8 cellular contexts compared by ENCODE assay signal in genomic region chr16:29157051-29157923, GRCh38.
DNase-seq lines count a peak whose midpoint lies in the region; ATAC-seq, FAIRE-seq and TF ChIP-seq lines count a peak whose summit lies in the region.
"Not testable (repeated sequence)": the region's sequence is repeated elsewhere in the genome, so short reads cannot be mapped to it uniquely, and the experiment has no call there.

No MANE protein-coding gene starts in this region.

- DNase-seq in DMS53 (lab: John Stamatoyannopoulos, UW), result peak; percentile 28
- DNase-seq in LoVo (ENCODE audit: low spot score), result peak; percentile 35
- DNase-seq in T-helper 2 cell treated with Interferon-gamma antibody and Interleukin-4, amounts not matched to agents 5 μg/mL and 100 μg/mL, for 36 hours (ENCODE audit: low spot score); esophagus muscularis mucosa (ENCODE audit: extremely low spot score); keratinocyte (ENCODE audit: low read depth, low spot score); omental fat pad (ENCODE audit: low spot score); transverse colon: not testable (repeated sequence)
- DNase-seq in astrocyte of the spinal cord (ENCODE audit: low read depth, low spot score), result peak; percentile 96

- peak; percentile 36 for FAIRE-seq in keratinocyte (lab: Jason Lieb, UNC)

- not testable (repeated sequence) for H3K4me2 ChIP-seq in keratinocyte (ENCODE audit: control insufficient read depth, extremely low read depth, insufficient read depth, low read depth, low read length)

- H3K27ac ChIP-seq in esophagus muscularis mucosa (replicated peaks in 1 of 4) (peak overlapping the region; percentile 62 to 80 (median 71)), transverse colon (peak overlapping the region; percentile 62 to 78 (median 70))
- not testable (repeated sequence) for H3K27ac ChIP-seq in keratinocyte (ENCODE audit: control insufficient read depth, insufficient read depth, low read length)

- not testable (repeated sequence) for H3K4me3 ChIP-seq in astrocyte of the spinal cord (ENCODE audit: low read depth, low read length); keratinocyte (ENCODE audit: control insufficient read depth in 2 of 3, extremely low read depth in 1 of 3, insufficient read depth in 2 of 3, low read depth in 1 of 3, low read length in 3 of 3); transverse colon
- H3K4me3 ChIP-seq in esophagus muscularis mucosa, result peak overlapping the region in 1 of 4 donors; percentile 3

- intact Hi-C loops in esophagus muscularis mucosa (cut with DNase I); transverse colon (cut with DNase I; ENCODE audit: low total_unique reads): not testable (repeated sequence)

- ATAC-seq in omental fat pad (ENCODE audit: low FRiP score), result peak; percentile 80

- H3K4me3 Mint-ChIP-seq in T-helper 2 cell treated with Interferon-gamma antibody and Interleukin-4, amounts not matched to agents 5 μg/mL and 100 μg/mL, for 36 hours, result not testable (repeated sequence)

- not testable (repeated sequence) for H3K36me3 ChIP-seq in esophagus muscularis mucosa; keratinocyte (ENCODE audit: control insufficient read depth in 2 of 2, extremely low read depth in 1 of 2, insufficient read depth in 2 of 2, low read length in 2 of 2); transverse colon

- not testable (repeated sequence) for H3K9ac ChIP-seq in keratinocyte (ENCODE audit: control insufficient read depth, extremely low read depth, insufficient read depth, low read length)

- not testable (repeated sequence) for H4K20me1 ChIP-seq in keratinocyte (ENCODE audit: control insufficient read depth, extremely low read depth, insufficient read depth, low read length)

- TF ChIP-seq POLR2A in esophagus muscularis mucosa (IDR thresholded peaks at IDR 0.05; ENCODE audit: low read depth); transverse colon (IDR thresholded peaks at IDR 0.05): not testable (repeated sequence)

- not testable (repeated sequence) for H3K27me3 Mint-ChIP-seq in T-helper 2 cell treated with Interferon-gamma antibody and Interleukin-4, amounts not matched to agents 5 μg/mL and 100 μg/mL, for 36 hours (ENCODE audit: low read depth)

- H3K4me1 Mint-ChIP-seq in T-helper 2 cell treated with Interferon-gamma antibody and Interleukin-4, amounts not matched to agents 5 μg/mL and 100 μg/mL, for 36 hours (ENCODE audit: low read depth), result peaks cover 15% of the 10 kb centered on the region

- not testable (repeated sequence) for H2AFZ ChIP-seq in keratinocyte (ENCODE audit: control insufficient read depth, low read length)

- not testable (repeated sequence) for H3K27me3 ChIP-seq in esophagus muscularis mucosa; keratinocyte (ENCODE audit: control insufficient read depth, extremely low read depth, insufficient read depth, low read length); transverse colon

- H3K79me2 ChIP-seq in keratinocyte (ENCODE audit: control insufficient read depth, insufficient read depth, low read length), result not testable (repeated sequence)

- dilution Hi-C loops in keratinocyte (cut with MboI; ENCODE audit: extremely low pct_ligation_motif_present, low sequenced_read_pairs), result not testable (repeated sequence)

- in situ Hi-C loops in astrocyte of the spinal cord (cut with HindIII; ENCODE audit: low sequenced_read_pairs); transverse colon (cut with MboI; ENCODE audit: low pct_ligation_motif_present in 1 of 4, low pct_unique_long_range_greater_than_20kb in 1 of 4, low sequenced_read_pairs in 3 of 4): not testable (repeated sequence)

- WGBS in esophagus muscularis mucosa, result 54% methylated on average over 18 of the region's 22 CpGs
- whole genome bisulfite sequencing in transverse colon (ENCODE audit: low coverage in 1 of 2), 2 donors, result 43 to 67% methylated on average over 5 to 22 of the region's 22 CpGs

- H3K9me3 ChIP-seq in esophagus muscularis mucosa; keratinocyte (ENCODE audit: control insufficient read depth, low read depth, low read length); transverse colon: not testable (repeated sequence)

- not testable (repeated sequence) for H3K9me1 ChIP-seq in keratinocyte (ENCODE audit: control insufficient read depth, extremely low read depth, insufficient read depth, low read length)

- not testable (repeated sequence) for TF ChIP-seq CTCF in astrocyte of the spinal cord (IDR thresholded peaks at IDR 0.05; ENCODE audit: low read depth, low read length); omental fat pad (IDR thresholded peaks at IDR 0.05); transverse colon (IDR thresholded peaks at IDR 0.05)
- TF ChIP-seq CTCF in esophagus muscularis mucosa (IDR thresholded peaks at IDR 0.05) (peak in 1 of 3 experiments; percentile 12), keratinocyte (optimal IDR thresholded peaks at IDR 0.05 in 1 of 3, IDR thresholded peaks at IDR 0.05 in 1 of 3, conservative IDR thresholded peaks at IDR 0.05 in 1 of 3; ENCODE audit: extremely low read depth in 1 of 3, insufficient read depth in 2 of 3, low read length in 3 of 3) (peak in 1 of 3 experiments; percentile 8)

- H3K27ac Mint-ChIP-seq in T-helper 2 cell treated with Interferon-gamma antibody and Interleukin-4, amounts not matched to agents 5 μg/mL and 100 μg/mL, for 36 hours, result peak overlapping the region; percentile 82

- peaks cover 23 to 44% (median 36%) of the 10 kb centered on the region in 4 donors for H3K4me1 ChIP-seq in esophagus muscularis mucosa
- not testable (repeated sequence) for H3K4me1 ChIP-seq in keratinocyte (ENCODE audit: control insufficient read depth, extremely low read depth, insufficient read depth, low read length); transverse colon

- not testable (repeated sequence) for H3K9me3 Mint-ChIP-seq in T-helper 2 cell treated with Interferon-gamma antibody and Interleukin-4, amounts not matched to agents 5 μg/mL and 100 μg/mL, for 36 hours

- H3K36me3 Mint-ChIP-seq in T-helper 2 cell treated with Interferon-gamma antibody and Interleukin-4, amounts not matched to agents 5 μg/mL and 100 μg/mL, for 36 hours (ENCODE audit: low read depth), result peaks cover 10% of the 10 kb centered on the region

- TF ChIP-seq EP300 in esophagus muscularis mucosa (IDR thresholded peaks at IDR 0.05); transverse colon (IDR thresholded peaks at IDR 0.05; ENCODE audit: low read depth): not testable (repeated sequence)
